Comparison of ENCODE assay signal across 8 cellular contexts in the genomic region with DNA sequence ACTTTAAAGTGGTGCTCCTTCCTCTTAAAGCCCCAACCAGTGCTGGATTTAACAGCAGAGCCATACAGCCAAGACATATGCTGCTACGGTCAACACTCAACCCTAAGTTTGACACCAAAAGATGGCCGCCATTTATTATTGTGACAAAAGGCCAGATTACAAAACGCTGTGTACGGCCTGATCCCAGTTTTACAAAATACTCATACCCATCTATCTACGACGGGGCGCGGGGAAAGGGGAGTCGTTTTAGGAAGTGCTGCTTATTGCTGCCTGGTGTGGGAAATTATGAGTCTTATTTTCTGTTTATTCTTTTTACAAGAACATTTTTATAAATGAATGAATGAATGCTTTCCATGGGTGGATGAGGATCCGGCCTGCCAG. TPM values are rescaled to one million over a fixed set of nuclear protein-coding genes. Genes with fewer than 3 reads are reported as not detected.
DNase-seq lines count a peak whose midpoint lies in the region; ATAC-seq and TF ChIP-seq lines count a peak whose summit lies in the region.

No MANE protein-coding gene starts in this region.

- H3K4me1 ChIP-seq in CD8-positive, alpha-beta T cell (ENCODE audit: insufficient read depth, low read length): peaks cover 19% of the 10 kb centered on the region
- peaks cover 4% of the 10 kb centered on the region for H3K4me1 ChIP-seq in adipocyte (ENCODE audit: control insufficient read depth, insufficient read depth, low read length)
- H3K4me1 ChIP-seq in upper lobe of right lung: peaks cover 9% of the 10 kb centered on the region

- peak overlapping the region; percentile 92 for H3K4me3 Mint-ChIP-seq in CD8-positive, alpha-beta T cell

- TF ChIP-seq CTCF in CD8-positive, alpha-beta T cell (IDR thresholded peaks at IDR 0.05): no peak
- no peak for TF ChIP-seq CTCF in lower leg skin (IDR thresholded peaks at IDR 0.05)
- no peak for TF ChIP-seq CTCF in upper lobe of right lung (IDR thresholded peaks at IDR 0.05)

- DNase-seq in CD8-positive, alpha-beta T cell: no peak
- no peak for DNase-seq in adipocyte (ENCODE audit: low read depth)
- DNase-seq in lower leg skin (ENCODE audit: low spot score in 2 of 2): no peak
- no peak for DNase-seq in upper lobe of right lung
- no peak for DNase-seq in A172 (ENCODE audit: low spot score)
- DNase-seq in SIG-M5 treated with dmso at 0.1 percent for 504 hours (lab: John Stamatoyannopoulos, UW; ENCODE audit: unreplicated experiment): no peak

- no peaks in the 10 kb centered on the region for H3K9me3 ChIP-seq in CD8-positive, alpha-beta T cell (ENCODE audit: low read length)
- H3K9me3 ChIP-seq in adipocyte (ENCODE audit: control insufficient read depth, low read length): no peaks in the 10 kb centered on the region
- H3K9me3 ChIP-seq in upper lobe of right lung: no peaks in the 10 kb centered on the region

- WGBS in lower leg skin, 2 donors: 15 to 16% methylated on average over 10 of the region's 10 CpGs

- CTCF ChIA-PET in CD8-positive, alpha-beta T cell (lab: Charles Lee): interaction anchor here (1.3 to 6.6 kb wide), 2 partner anchors 27 to 86 kb away, joined by 5 to 71 read pairs; a partner anchor contains a TSS

- H3K9ac ChIP-seq in adipocyte (ENCODE audit: low read length): peak overlapping the region; percentile 89

- no peaks in the 10 kb centered on the region for H3K9me3 Mint-ChIP-seq in CD8-positive, alpha-beta T cell

- peaks cover 33% of the 10 kb centered on the region for H3K4me1 Mint-ChIP-seq in CD8-positive, alpha-beta T cell (ENCODE audit: low read depth)

- H3K27me3 ChIP-seq in CD8-positive, alpha-beta T cell (ENCODE audit: insufficient read depth, low read length): no peaks in the 10 kb centered on the region
- H3K27me3 ChIP-seq in adipocyte (replicated peaks; ENCODE audit: control insufficient read depth, insufficient read depth, low read length): peaks cover 4% of the 10 kb centered on the region
- no peaks in the 10 kb centered on the region for H3K27me3 ChIP-seq in upper lobe of right lung

- H3K27me3 Mint-ChIP-seq in CD8-positive, alpha-beta T cell (ENCODE audit: low read depth): no peaks in the 10 kb centered on the region

- H3K27ac Mint-ChIP-seq in CD8-positive, alpha-beta T cell: peak overlapping the region; percentile 98

- peaks cover 13% of the 10 kb centered on the region for H3K36me3 Mint-ChIP-seq in CD8-positive, alpha-beta T cell

- H3K36me3 ChIP-seq in CD8-positive, alpha-beta T cell (ENCODE audit: insufficient read depth, low read length): no peaks in the 10 kb centered on the region
- H3K36me3 ChIP-seq in adipocyte (ENCODE audit: control insufficient read depth, insufficient read depth, low read length, severe bottlenecking): peaks cover 10% of the 10 kb centered on the region
- H3K36me3 ChIP-seq in upper lobe of right lung: peaks cover 9% of the 10 kb centered on the region

- intact Hi-C loops in CD8-positive, alpha-beta T cell (cut with DNase I, micrococcal nuclease): loop anchor here in 1 of 2 experiments (2.0 to 5.0 kb wide), 4 partner anchors 84 to 360 kb away; a partner anchor contains a TSS
- intact Hi-C loops in lower leg skin (cut with DNase I; ENCODE audit: low total_unique reads): no loop called here
- intact Hi-C loops in upper lobe of right lung (cut with DNase I): no loop called here

- no peak for ATAC-seq in CD8-positive, alpha-beta T cell
- peak; percentile 3 for ATAC-seq in HG03103 (IDR thresholded peaks at IDR 0.05; ENCODE audit: low read depth, unreplicated experiment)
- ATAC-seq in upper lobe of right lung: no peak
- ATAC-seq in GM21367 (IDR thresholded peaks at IDR 0.05; ENCODE audit: unreplicated experiment): no peak

- POLR2A ChIA-PET in CD8-positive, alpha-beta T cell (lab: Charles Lee): interaction anchor here (2.7 kb wide), 1 partner anchor 85 kb away, joined by 19 read pairs; a partner anchor contains a TSS

- H3K4me3 ChIP-seq in CD8-positive, alpha-beta T cell (ENCODE audit: low read depth, low read length): peak overlapping the region; percentile 74
- peak overlapping the region; percentile 87 for H3K4me3 ChIP-seq in adipocyte (ENCODE audit: low read length)
- H3K4me3 ChIP-seq in lower leg skin (ENCODE audit: low read depth, poor library complexity, severe bottlenecking): peak overlapping the region; percentile 55
- H3K4me3 ChIP-seq in upper lobe of right lung: peak overlapping the region; percentile 72

- TF ChIP-seq POLR2A in lower leg skin (IDR thresholded peaks at IDR 0.05): no peak

- peak overlapping the region; percentile 78 for H3K27ac ChIP-seq in CD8-positive, alpha-beta T cell (ENCODE audit: low read depth, low read length)
- H3K27ac ChIP-seq in upper lobe of right lung: peak overlapping the region; percentile 96

RNA-seq across cellular contexts. Expression of a gene that starts 0.5 kb away (rescaled TPM):
- total RNA-seq in CD8-positive, alpha-beta T cell: 1 to 10 TPM; 4.3 to 4.6 TPM
- total RNA-seq in lower leg skin (1 to 10 TPM in 2 of 4 donors, under 1 TPM in 2; 0.53 to 5.5 (median 2.2) TPM), upper lobe of right lung (6.2 TPM)
- 11.5 and 14.1 TPM in 2 replicates for total RNA-seq in A172 (2014; rRNA removed; shearing (Covaris generic))
